22 cellular contexts compared by ENCODE assay signal in genomic region chr4:31294655-31295054, GRCh38.
"Had no signal": no experiment of that assay in that cellular context is flagged by ENCODE, and none has a peak within 500 bp of the region (broad histone marks: within the 10 kb centered on the region; RNA-seq: fewer than 3 reads in every experiment).

No MANE protein-coding gene starts in this region.

- ATAC-seq: effector memory CD8-positive, alpha-beta T cell; esophagus mucosa; gastrocnemius medialis; heart right ventricle; left cardiac atrium; left lung; left ventricle myocardium superior; lower lobe of right lung; mucosa of descending colon; naive thymus-derived CD8-positive, alpha-beta T cell had no signal

- H3K4me1 ChIP-seq: esophagus squamous epithelium, gastrocnemius medialis, heart right ventricle, left lung, lower lobe of right lung had no signal

- H3K36me3 ChIP-seq: esophagus squamous epithelium, gastrocnemius medialis, heart right ventricle, left lung, lower lobe of right lung had no signal

- H3K27ac ChIP-seq: epithelial cell of prostate, esophagus squamous epithelium, gastrocnemius medialis, heart right ventricle, left lung, lower lobe of right lung had no signal

- DNase-seq: cortex of kidney; effector CD8-positive, alpha-beta T cell; effector memory CD8-positive, alpha-beta T cell; endodermal cell; erythroblast; esophagus squamous epithelium; foreskin fibroblast; foreskin melanocyte; gastrocnemius medialis; glutamatergic neuron; head of caudate nucleus; heart right ventricle; left cardiac atrium; left lung; left ventricle myocardium superior; lower lobe of right lung; mesenchymal stem cell; mucosa of descending colon; naive B cell; naive thymus-derived CD8-positive, alpha-beta T cell had no signal

- H3K4me3 ChIP-seq: esophagus squamous epithelium, gastrocnemius medialis, heart right ventricle, left lung, lower lobe of right lung, mucosa of descending colon had no signal

- H3K27me3 ChIP-seq: esophagus squamous epithelium, gastrocnemius medialis, heart right ventricle, left lung had no signal

- H3K9me3 ChIP-seq: esophagus squamous epithelium, gastrocnemius medialis, left lung, lower lobe of right lung, mucosa of descending colon had no signal
